In genomic region chr1:225987491-225988316, GRCh38 we compare ENCODE assay signal across 9 cellular contexts. TPM values are rescaled to one million over a fixed set of nuclear protein-coding genes. Genes with fewer than 3 reads are reported as not detected.
DNase-seq lines count a peak whose midpoint lies in the region; ATAC-seq and TF ChIP-seq lines count a peak whose summit lies in the region.
"Had no signal": no experiment of that assay in that cellular context is flagged by ENCODE, and none has a peak within 500 bp of the region (broad histone marks: within the 10 kb centered on the region; RNA-seq: fewer than 3 reads in every experiment).

No MANE protein-coding gene starts in this region.

- 77 to 86% (median 81%) methylated on average over 7 of the region's 7 CpGs for WGBS in adrenal gland, 4 donors

- H3K4me1 ChIP-seq in adrenal gland (replicated peaks in 1 of 2) = no peaks in the 10 kb centered on the region

- H3K4me1 Mint-ChIP-seq in activated naive CD4-positive, alpha-beta T cell treated with anti-CD3 and anti-CD28 coated beads, Interleukin-2, amount 50 U/mL, for 24 hours = peaks cover 40% of the 10 kb centered on the region

- H3K27ac Mint-ChIP-seq in activated naive CD4-positive, alpha-beta T cell treated with anti-CD3 and anti-CD28 coated beads, Interleukin-2, amount 50 U/mL, for 24 hours = peak overlapping the region; percentile 17
- no peak overlapping the region for H3K27ac Mint-ChIP-seq in activated naive CD4-positive, alpha-beta T cell treated with anti-CD3 and anti-CD28 coated beads, Interleukin-2, amount 50 U/mL, for 72 hours

- intact Hi-C loops in adrenal gland (cut with DNase I) = no loop called here

- no peaks in the 10 kb centered on the region for H3K27me3 Mint-ChIP-seq in activated naive CD4-positive, alpha-beta T cell treated with anti-CD3 and anti-CD28 coated beads, Interleukin-2, amount 50 U/mL, for 24 hours

- no peak overlapping the region for H3K4me3 ChIP-seq in adrenal gland

- H3K9me3 Mint-ChIP-seq in activated naive CD4-positive, alpha-beta T cell treated with anti-CD3 and anti-CD28 coated beads, Interleukin-2, amount 50 U/mL, for 24 hours = no peaks in the 10 kb centered on the region
- no peaks in the 10 kb centered on the region for H3K9me3 Mint-ChIP-seq in activated naive CD4-positive, alpha-beta T cell treated with anti-CD3 and anti-CD28 coated beads, Interleukin-2, amount 50 U/mL, for 72 hours
- H3K9me3 Mint-ChIP-seq: activated T-cell treated with anti-CD3 and anti-CD28 coated beads, Interleukin-2, amount 50 U/mL, for 4 hours had no signal

- H3K36me3 Mint-ChIP-seq in activated naive CD4-positive, alpha-beta T cell treated with anti-CD3 and anti-CD28 coated beads, Interleukin-2, amount 50 U/mL, for 24 hours = peaks cover 19% of the 10 kb centered on the region
- H3K36me3 Mint-ChIP-seq in activated naive CD4-positive, alpha-beta T cell treated with anti-CD3 and anti-CD28 coated beads, Interleukin-2, amount 50 U/mL, for 72 hours = peaks cover 10 to 12% of the 10 kb centered on the region in 2 donors

- H3K9me3 ChIP-seq in adrenal gland (replicated peaks in 1 of 3) = no peaks in the 10 kb centered on the region

- TF ChIP-seq CTCF in adrenal gland (IDR thresholded peaks at IDR 0.05) = peak; percentile 53 to 79 (median 66)

- H3K27ac ChIP-seq in adrenal gland = no peak overlapping the region

- no peak overlapping the region for H3K4me3 Mint-ChIP-seq in activated naive CD4-positive, alpha-beta T cell treated with anti-CD3 and anti-CD28 coated beads, Interleukin-2, amount 50 U/mL, for 24 hours
- H3K4me3 Mint-ChIP-seq: activated T-cell treated with anti-CD3 and anti-CD28 coated beads, Interleukin-2, amount 50 U/mL, for 4 hours had no signal

- peaks cover 0 to 86% of the 10 kb centered on the region in 2 donors for H3K36me3 ChIP-seq in adrenal gland (replicated peaks in 1 of 2)

- no peak for ATAC-seq in activated naive CD4-positive, alpha-beta T cell treated with anti-CD3 and anti-CD28 coated beads, Interleukin-2, amount 50 U/mL, for 72 hours
- ATAC-seq in HG03097 (IDR thresholded peaks at IDR 0.05; ENCODE audit: low FRiP score, unreplicated experiment) (no peak), HG03175 (IDR thresholded peaks at IDR 0.05; ENCODE audit: unreplicated experiment) (no peak)

- TF ChIP-seq POLR2A in adrenal gland (IDR thresholded peaks at IDR 0.05) = no peak

- no peaks in the 10 kb centered on the region for H3K27me3 ChIP-seq in adrenal gland

- no peak for DNase-seq in activated naive CD4-positive, alpha-beta T cell treated with anti-CD3 and anti-CD28 coated beads, Interleukin-2, amount 50 U/mL, for 72 hours (ENCODE audit: low spot score in 2 of 2)
- DNase-seq in NCI-H2029 (lab: John Stamatoyannopoulos, UW) = peak; percentile 25
- no peak for DNase-seq in adrenal gland
- DNase-seq in kidney tubule cell (ENCODE audit: low spot score) = peak; percentile 47
- DNase-seq in GOT3 (lab: John Stamatoyannopoulos, UW) = no peak
- DNase-seq: activated T-cell treated with anti-CD3 and anti-CD28 coated beads, Interleukin-2, amount 50 U/mL, for 4 hours had no signal

RNA-seq across cellular contexts. Expression of gene SDE2, which starts 11.4 kb away (rescaled TPM):
- 10 to 100 TPM; 15.9 to 29.6 TPM for total RNA-seq in activated naive CD4-positive, alpha-beta T cell treated with anti-CD3 and anti-CD28 coated beads, Interleukin-2, amount 50 U/mL, for 72 hours
- total RNA-seq in adrenal gland = 10 to 100 TPM; 11.4 to 32.9 (median 16.9) TPM
- polyA plus RNA-seq in adrenal gland = 10 to 100 TPM in 1 of 3 donors, 1 to 10 TPM in 2; 4.3 to 20.7 (median 4.9) TPM

RNA-seq across cellular contexts. Expression of gene LEFTY2, which starts 46.7 kb away (rescaled TPM):
- not detected for total RNA-seq in activated naive CD4-positive, alpha-beta T cell treated with anti-CD3 and anti-CD28 coated beads, Interleukin-2, amount 50 U/mL, for 72 hours
- 1 to 10 TPM in 2 of 8 donors, under 1 TPM in 5, not detected in 1; 0.38 to 1.8 (median 0.78) TPM for total RNA-seq in adrenal gland
- polyA plus RNA-seq in adrenal gland = under 1 TPM; 0.16 to 0.57 (median 0.54) TPM
- total RNA-seq: activated T-cell treated with anti-CD3 and anti-CD28 coated beads, Interleukin-2, amount 50 U/mL, for 4 hours had no signal

Comparison
In these comparisons a context has a peak if more than half of its experiments do, and no peak if none do; other contexts are left out.
1. DNase-seq: peak in NCI-H2029 (single experiment) and kidney tubule cell (single experiment); none in activated naive CD4-positive, alpha-beta T cell treated with anti-CD3 and anti-CD28 coated beads, Interleukin-2, amount 50 U/mL, for 72 hours (0 of 2), adrenal gland (0 of 7) and GOT3 (single experiment).